22 cellular contexts compared by ENCODE assay signal in the genomic region with DNA sequence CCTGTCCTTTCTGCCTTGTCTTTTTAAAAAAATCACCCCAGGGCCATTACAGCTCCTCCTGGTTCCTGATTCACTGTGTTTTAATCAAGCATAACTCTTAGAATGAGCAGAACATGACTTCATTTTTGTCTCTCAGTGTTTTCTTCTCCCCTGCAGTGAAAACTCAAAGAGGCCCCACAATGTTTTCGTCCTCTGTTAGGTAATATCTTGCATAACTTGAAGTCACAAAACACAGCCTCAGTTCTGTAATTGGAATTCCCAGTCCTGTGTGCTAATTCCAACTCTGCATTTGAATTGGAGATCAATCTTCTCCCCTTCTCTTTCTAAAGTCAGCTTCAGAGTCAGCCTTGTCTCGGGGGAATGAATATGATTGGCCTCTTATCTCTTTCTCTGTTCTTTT.
DNase-seq lines count a peak whose midpoint lies in the region; TF ChIP-seq lines count a peak whose summit lies in the region.
"Had no signal": no experiment of that assay in that cellular context is flagged by ENCODE, and none has a peak within 500 bp of the region (broad histone marks: within the 10 kb centered on the region; RNA-seq: fewer than 3 reads in every experiment).

No MANE protein-coding gene starts in this region.

- no peak overlapping the region for H3K23ac ChIP-seq in trophoblast cell (ENCODE audit: low read length)

- H3K9me3 ChIP-seq in BLaER1 = no peaks in the 10 kb centered on the region
- no peaks in the 10 kb centered on the region for H3K9me3 ChIP-seq in PC-9 (ENCODE audit: insufficient read depth, low read depth)
- H3K9me3 ChIP-seq in trophoblast cell (ENCODE audit: insufficient read depth, low read depth, low read length) = no peaks in the 10 kb centered on the region
- H3K9me3 ChIP-seq: BE2C, HAP-1, Peyer's patch had no signal

- intact Hi-C loops in PC-9 (cut with micrococcal nuclease; ENCODE audit: unreplicated experiment) = no loop called here

- H3K27ac ChIP-seq in BLaER1 (no peak overlapping the region), PC-9 (peak overlapping the region; percentile 45), trophoblast cell (ENCODE audit: low read depth, low read length) (peak overlapping the region; percentile 60)
- H3K27ac ChIP-seq: Peyer's patch had no signal

- no peaks in the 10 kb centered on the region for H3K9me2 ChIP-seq in PC-9 (ENCODE audit: insufficient read depth)

- CTCF ChIA-PET in PC-9 (lab: Charles Lee) = no interaction called here

- peaks cover 16% of the 10 kb centered on the region for H3K79me1 ChIP-seq in trophoblast cell (ENCODE audit: low read length)

- H4K8ac ChIP-seq in trophoblast cell (ENCODE audit: low read depth, low read length) = no peak overlapping the region

- H3K79me2 ChIP-seq in PC-9 (ENCODE audit: low read depth) = no peaks in the 10 kb centered on the region
- H3K79me2 ChIP-seq in trophoblast cell (ENCODE audit: control insufficient read depth, insufficient read depth, low read length, poor library complexity) = no peaks in the 10 kb centered on the region

- DNase-seq in PC-9 = no peak
- DNase-seq in fibroblast of the aortic adventitia (ENCODE audit: low read depth) = peak; percentile 35
- DNase-seq in trophoblast cell = peak in 1 of 2 donors; percentile 62
- DNase-seq in NCI-H1694 (lab: John Stamatoyannopoulos, UW) = no peak
- DNase-seq in Kasumi-1 (lab: John Stamatoyannopoulos, UW) = no peak
- DNase-seq in stimulated activated CD4-positive, alpha-beta T cell treated with anti-CD3 and anti-CD28 coated beads, Interleukin-2, amount 100 ng/mL, for 24 hours = no peak
- DNase-seq in stimulated activated CD8-positive, alpha-beta memory T cell treated with anti-CD3 and anti-CD28 coated beads, Interleukin-4, amount 100 ng/mL, for 48 hours = no peak
- DNase-seq: 8988T; ACHN; BE2C; CD4-positive, CD25-positive, alpha-beta regulatory T cell; DMS53; GOT3; NCI-H1092; NCI-H1436; NCI-H187 treated with DMSO at 0.1 percent for 48 hours; NCI-H446; NCI-H524 treated with DMSO at 0.1 percent for 48 hours; Peyer's patch; SHP77 treated with DMSO at 0.1 percent for 48 hours had no signal

- peak overlapping the region; percentile 10 for H3K14ac ChIP-seq in trophoblast cell (ENCODE audit: low read length)

- BruUV-seq in PC-9 (replicated peaks; lab: Mats Ljungman, UMichigan) = no TSS peak

- H2AFZ ChIP-seq in PC-9 (no peak overlapping the region), trophoblast cell (ENCODE audit: insufficient read depth, low read length, poor library complexity) (peak overlapping the region; percentile 12)

- H3K9ac ChIP-seq in BLaER1 (no peak overlapping the region), trophoblast cell (ENCODE audit: low read length) (no peak overlapping the region)

- no peaks in the 10 kb centered on the region for H3K36me3 ChIP-seq in BLaER1
- no peaks in the 10 kb centered on the region for H3K36me3 ChIP-seq in PC-9 (ENCODE audit: low read depth)
- no peaks in the 10 kb centered on the region for H3K36me3 ChIP-seq in trophoblast cell (ENCODE audit: control insufficient read depth in 1 of 2, insufficient read depth in 2 of 2, low read length in 2 of 2)
- H3K36me3 ChIP-seq: BE2C, HAP-1, Peyer's patch had no signal

- H3K18ac ChIP-seq in trophoblast cell (ENCODE audit: low read length) = no peak overlapping the region

- H3K4me3 ChIP-seq in BLaER1 = no peak overlapping the region
- no peak overlapping the region for H3K4me3 ChIP-seq in PC-9
- no peak overlapping the region for H3K4me3 ChIP-seq in fibroblast of the aortic adventitia (ENCODE audit: low read depth, low read length)
- H3K4me3 ChIP-seq in trophoblast cell (ENCODE audit: low read depth, low read length) = no peak overlapping the region
- H3K4me3 ChIP-seq: HAP-1, Peyer's patch had no signal

- peak overlapping the region; percentile 64; the same call in 1 of the 2 replicates for H3K4me2 ChIP-seq in BLaER1
- H3K4me2 ChIP-seq in PC-9 = peak overlapping the region; percentile 45
- no peak overlapping the region for H3K4me2 ChIP-seq in trophoblast cell (ENCODE audit: low read length)

- peaks cover 44% of the 10 kb centered on the region for H3K4me1 ChIP-seq in BLaER1
- peaks cover 29% of the 10 kb centered on the region for H3K4me1 ChIP-seq in PC-9 (replicated peaks; ENCODE audit: insufficient read depth)
- peaks cover 22 to 27% of the 10 kb centered on the region in 2 experiments for H3K4me1 ChIP-seq in trophoblast cell (ENCODE audit: control insufficient read depth in 1 of 2, insufficient read depth in 2 of 2, low read length in 2 of 2)
- H3K4me1 ChIP-seq: BE2C, HAP-1, Peyer's patch had no signal

- H3K27me3 ChIP-seq in BLaER1 (no peaks in the 10 kb centered on the region), PC-9 (ENCODE audit: insufficient read depth, low read depth) (no peaks in the 10 kb centered on the region), trophoblast cell (ENCODE audit: insufficient read depth, low read length) (no peaks in the 10 kb centered on the region)
- H3K27me3 ChIP-seq: BE2C, Peyer's patch had no signal

- peak overlapping the region; percentile 15 for H2BK120ac ChIP-seq in trophoblast cell (ENCODE audit: insufficient read depth, low read length, poor library complexity)

- no peak overlapping the region for H2BK12ac ChIP-seq in trophoblast cell (ENCODE audit: low read length)

- H4K20me1 ChIP-seq in BLaER1 (no peaks in the 10 kb centered on the region), PC-9 (ENCODE audit: insufficient read depth) (no peaks in the 10 kb centered on the region)

- no peak overlapping the region for H3K4ac ChIP-seq in trophoblast cell (ENCODE audit: low read depth, low read length)

- no CpG with 5 or more reads among the region's 2 CpGs for WGBS in trophoblast cell (ENCODE audit: extremely low coverage, insufficient coverage, insufficient read length)

- H2BK5ac ChIP-seq in trophoblast cell (ENCODE audit: low read depth, low read length, poor library complexity) = peak overlapping the region; percentile 52

- TF ChIP-seq CTCF in PC-9 (conservative IDR thresholded peaks at IDR 0.05) = no peak
- no peak for TF ChIP-seq CTCF in fibroblast of the aortic adventitia (IDR thresholded peaks at IDR 0.05; ENCODE audit: insufficient read depth, low read length)

- no peak overlapping the region for H4K12ac ChIP-seq in trophoblast cell (ENCODE audit: low read depth, low read length)

- peak overlapping the region; percentile 16 for H4K91ac ChIP-seq in trophoblast cell (ENCODE audit: low read depth, low read length)

- POLR2A ChIA-PET in PC-9 (lab: Charles Lee; ENCODE audit: unreplicated experiment) = interaction anchor here (0.5 to 0.7 kb wide), 2 partner anchors 180 to 871 kb away, joined by 5 to 8 read pairs; no protein-coding TSS in a partner anchor

- no peak overlapping the region for H2AK5ac ChIP-seq in trophoblast cell (ENCODE audit: low read length)

- peaks cover 14% of the 10 kb centered on the region; the same call in 1 of the 2 replicates for H3F3A ChIP-seq in PC-9 (ENCODE audit: insufficient read depth, low read depth)
